In the genomic region with DNA sequence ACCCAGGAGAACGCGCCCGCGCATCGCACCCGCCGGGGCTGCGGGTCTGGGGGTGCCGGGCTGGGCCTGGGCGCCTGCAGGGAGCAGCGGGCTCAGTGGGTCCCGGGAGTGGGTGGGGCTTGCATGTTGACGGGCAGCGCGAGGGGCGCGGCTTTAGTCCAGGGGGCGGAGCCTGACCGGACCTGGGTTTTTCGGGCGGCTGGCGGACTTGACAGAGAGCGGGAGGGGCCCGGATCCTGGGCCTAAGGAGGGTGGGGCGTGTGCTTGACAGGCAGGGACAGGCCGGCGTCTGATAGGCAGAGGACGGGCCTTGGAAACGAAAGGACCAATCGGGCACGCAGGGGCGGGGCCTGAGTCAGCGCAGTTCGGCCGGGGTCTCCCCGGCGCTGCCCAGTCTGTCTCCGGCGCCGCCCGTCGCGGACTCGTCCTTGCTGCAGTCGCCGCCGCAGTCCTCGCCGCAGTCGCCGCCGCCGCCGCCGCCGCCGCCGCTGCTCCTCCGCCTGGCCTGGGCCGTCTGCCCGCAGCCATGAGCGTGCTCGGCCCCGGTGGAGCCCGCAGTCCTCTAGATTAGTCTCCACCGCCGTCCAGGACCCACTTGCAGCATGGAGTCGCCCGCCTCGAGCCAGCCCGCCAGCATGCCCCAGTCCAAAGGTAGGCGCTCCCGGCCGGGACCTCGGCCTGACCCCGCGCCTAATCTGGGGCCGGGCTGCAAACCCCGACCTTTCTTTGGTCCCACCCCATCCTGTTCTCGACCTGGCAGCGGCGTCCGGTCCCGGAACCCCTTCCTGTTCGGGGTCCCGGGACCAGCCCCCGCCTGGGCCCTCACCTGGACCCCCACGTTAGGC, we compare ENCODE assay signal across 1 cellular context.
TF ChIP-seq lines count a peak whose summit lies in the region.

A gene (plus strand): TSS at position 393 of the 845 bp plus-strand sequence. CDS start 210 bp downstream, at position 603.

TF ChIP-seq in HepG2, 621 proteins besides CTCF, POLR2A, EP300 and RAD21 (continued from another document and continues in another):
- TF ChIP-seq, protein P1, sequence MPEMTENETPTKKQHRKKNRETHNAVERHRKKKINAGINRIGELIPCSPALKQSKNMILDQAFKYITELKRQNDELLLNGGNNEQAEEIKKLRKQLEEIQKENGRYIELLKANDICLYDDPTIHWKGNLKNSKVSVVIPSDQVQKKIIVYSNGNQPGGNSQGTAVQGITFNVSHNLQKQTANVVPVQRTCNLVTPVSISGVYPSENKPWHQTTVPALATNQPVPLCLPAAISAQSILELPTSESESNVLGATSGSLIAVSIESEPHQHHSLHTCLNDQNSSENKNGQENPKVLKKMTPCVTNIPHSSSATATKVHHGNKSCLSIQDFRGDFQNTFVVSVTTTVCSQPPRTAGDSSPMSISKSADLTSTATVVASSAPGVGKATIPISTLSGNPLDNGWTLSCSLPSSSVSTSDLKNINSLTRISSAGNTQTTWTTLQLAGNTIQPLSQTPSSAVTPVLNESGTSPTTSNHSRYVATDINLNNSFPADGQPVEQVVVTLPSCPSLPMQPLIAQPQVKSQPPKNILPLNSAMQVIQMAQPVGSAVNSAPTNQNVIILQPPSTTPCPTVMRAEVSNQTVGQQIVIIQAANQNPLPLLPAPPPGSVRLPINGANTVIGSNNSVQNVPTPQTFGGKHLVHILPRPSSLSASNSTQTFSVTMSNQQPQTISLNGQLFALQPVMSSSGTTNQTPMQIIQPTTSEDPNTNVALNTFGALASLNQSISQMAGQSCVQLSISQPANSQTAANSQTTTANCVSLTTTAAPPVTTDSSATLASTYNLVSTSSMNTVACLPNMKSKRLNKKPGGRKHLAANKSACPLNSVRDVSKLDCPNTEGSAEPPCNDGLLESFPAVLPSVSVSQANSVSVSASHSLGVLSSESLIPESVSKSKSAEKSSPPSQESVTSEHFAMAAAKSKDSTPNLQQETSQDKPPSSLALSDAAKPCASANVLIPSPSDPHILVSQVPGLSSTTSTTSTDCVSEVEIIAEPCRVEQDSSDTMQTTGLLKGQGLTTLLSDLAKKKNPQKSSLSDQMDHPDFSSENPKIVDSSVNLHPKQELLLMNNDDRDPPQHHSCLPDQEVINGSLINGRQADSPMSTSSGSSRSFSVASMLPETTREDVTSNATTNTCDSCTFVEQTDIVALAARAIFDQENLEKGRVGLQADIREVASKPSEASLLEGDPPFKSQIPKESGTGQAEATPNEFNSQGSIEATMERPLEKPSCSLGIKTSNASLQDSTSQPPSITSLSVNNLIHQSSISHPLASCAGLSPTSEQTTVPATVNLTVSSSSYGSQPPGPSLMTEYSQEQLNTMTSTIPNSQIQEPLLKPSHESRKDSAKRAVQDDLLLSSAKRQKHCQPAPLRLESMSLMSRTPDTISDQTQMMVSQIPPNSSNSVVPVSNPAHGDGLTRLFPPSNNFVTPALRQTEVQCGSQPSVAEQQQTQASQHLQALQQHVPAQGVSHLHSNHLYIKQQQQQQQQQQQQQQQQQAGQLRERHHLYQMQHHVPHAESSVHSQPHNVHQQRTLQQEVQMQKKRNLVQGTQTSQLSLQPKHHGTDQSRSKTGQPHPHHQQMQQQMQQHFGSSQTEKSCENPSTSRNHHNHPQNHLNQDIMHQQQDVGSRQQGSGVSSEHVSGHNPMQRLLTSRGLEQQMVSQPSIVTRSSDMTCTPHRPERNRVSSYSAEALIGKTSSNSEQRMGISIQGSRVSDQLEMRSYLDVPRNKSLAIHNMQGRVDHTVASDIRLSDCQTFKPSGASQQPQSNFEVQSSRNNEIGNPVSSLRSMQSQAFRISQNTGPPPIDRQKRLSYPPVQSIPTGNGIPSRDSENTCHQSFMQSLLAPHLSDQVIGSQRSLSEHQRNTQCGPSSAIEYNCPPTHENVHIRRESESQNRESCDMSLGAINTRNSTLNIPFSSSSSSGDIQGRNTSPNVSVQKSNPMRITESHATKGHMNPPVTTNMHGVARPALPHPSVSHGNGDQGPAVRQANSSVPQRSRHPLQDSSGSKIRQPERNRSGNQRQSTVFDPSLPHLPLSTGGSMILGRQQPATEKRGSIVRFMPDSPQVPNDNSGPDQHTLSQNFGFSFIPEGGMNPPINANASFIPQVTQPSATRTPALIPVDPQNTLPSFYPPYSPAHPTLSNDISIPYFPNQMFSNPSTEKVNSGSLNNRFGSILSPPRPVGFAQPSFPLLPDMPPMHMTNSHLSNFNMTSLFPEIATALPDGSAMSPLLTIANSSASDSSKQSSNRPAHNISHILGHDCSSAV (CRISPR knock-in tag; IDR thresholded peaks at IDR 0.05; ENCODE audit: borderline replicate concordance), result no peak
- TF ChIP-seq CHD2 (IDR thresholded peaks at IDR 0.05; ENCODE audit: low read depth, low read length) (no peak), FOXM1 (CRISPR knock-in tag; IDR thresholded peaks at IDR 0.05) (no peak), ZNF75D (CRISPR knock-in tag; IDR thresholded peaks at IDR 0.05; ENCODE audit: borderline replicate concordance) (0 out of 2 replicates have a peak, but pooled peaks have one; percentile 66), TBX2 (CRISPR knock-in tag; IDR thresholded peaks at IDR 0.05; ENCODE audit: borderline replicate concordance) (no peak; the same call in 1 of the 2 replicates), MLLT10 (CRISPR knock-in tag; IDR thresholded peaks at IDR 0.05) (no peak), ZSCAN20 (CRISPR knock-in tag; IDR thresholded peaks at IDR 0.05; ENCODE audit: borderline replicate concordance) (no peak), ZNF773 (CRISPR knock-in tag; IDR thresholded peaks at IDR 0.05; ENCODE audit: borderline replicate concordance) (no peak; the same call in 1 of the 2 replicates), PAX8 (CRISPR knock-in tag; IDR thresholded peaks at IDR 0.05; ENCODE audit: borderline replicate concordance) (no peak), ZNF230 (CRISPR knock-in tag; IDR thresholded peaks at IDR 0.05) (no peak), ZNF143 (CRISPR knock-in tag; IDR thresholded peaks at IDR 0.05) (no peak), ZNF3 (CRISPR knock-in tag; IDR thresholded peaks at IDR 0.05) (no peak), REPIN1 (CRISPR knock-in tag; IDR thresholded peaks at IDR 0.05; ENCODE audit: borderline replicate concordance, low read depth) (no peak), ZFY (CRISPR knock-in tag; IDR thresholded peaks at IDR 0.05) (peak; percentile 84), XBP1 (CRISPR knock-in tag; IDR thresholded peaks at IDR 0.05) (no peak), RFXAP (CRISPR knock-in tag; IDR thresholded peaks at IDR 0.05; ENCODE audit: borderline replicate concordance) (peak; percentile 94), ZZZ3 (CRISPR knock-in tag; IDR thresholded peaks at IDR 0.05; ENCODE audit: borderline replicate concordance) (no peak), GFI1 (CRISPR knock-in tag; IDR thresholded peaks at IDR 0.05; ENCODE audit: borderline replicate concordance) (no peak), KLF12 (CRISPR knock-in tag; IDR thresholded peaks at IDR 0.05; ENCODE audit: borderline replicate concordance) (peak; percentile 54), NR3C1 (CRISPR knock-in tag; IDR thresholded peaks at IDR 0.05) (no peak), ZNF207 (IDR thresholded peaks at IDR 0.05; ENCODE audit: borderline replicate concordance) (no peak), POLR2AphosphoS5 (IDR thresholded peaks at IDR 0.05; ENCODE audit: low read depth, low read length) (peak; percentile 88), NFATC3 (CRISPR knock-in tag; IDR thresholded peaks at IDR 0.05) (no peak), ZSCAN25 (CRISPR knock-in tag; IDR thresholded peaks at IDR 0.05) (no peak), GLI4 (CRISPR knock-in tag; IDR thresholded peaks at IDR 0.05; ENCODE audit: borderline replicate concordance) (no peak; the same call in 1 of the 2 replicates), EZH2 (conservative IDR thresholded peaks at IDR 0.05; ENCODE audit: low read depth, low read length) (no peak), FOXA1 (IDR thresholded peaks at IDR 0.05) (no peak), FOXA1 (CRISPR knock-in tag; IDR thresholded peaks at IDR 0.05) (peak; percentile 64), ZNF709 (CRISPR knock-in tag; IDR thresholded peaks at IDR 0.05) (no peak; the same call in 1 of the 2 replicates), NKX3-1 (CRISPR knock-in tag; IDR thresholded peaks at IDR 0.05) (no peak), KMT2A (CRISPR knock-in tag; IDR thresholded peaks at IDR 0.05) (no peak; the same call in 1 of the 2 replicates)
- TF ChIP-seq, protein P2, sequence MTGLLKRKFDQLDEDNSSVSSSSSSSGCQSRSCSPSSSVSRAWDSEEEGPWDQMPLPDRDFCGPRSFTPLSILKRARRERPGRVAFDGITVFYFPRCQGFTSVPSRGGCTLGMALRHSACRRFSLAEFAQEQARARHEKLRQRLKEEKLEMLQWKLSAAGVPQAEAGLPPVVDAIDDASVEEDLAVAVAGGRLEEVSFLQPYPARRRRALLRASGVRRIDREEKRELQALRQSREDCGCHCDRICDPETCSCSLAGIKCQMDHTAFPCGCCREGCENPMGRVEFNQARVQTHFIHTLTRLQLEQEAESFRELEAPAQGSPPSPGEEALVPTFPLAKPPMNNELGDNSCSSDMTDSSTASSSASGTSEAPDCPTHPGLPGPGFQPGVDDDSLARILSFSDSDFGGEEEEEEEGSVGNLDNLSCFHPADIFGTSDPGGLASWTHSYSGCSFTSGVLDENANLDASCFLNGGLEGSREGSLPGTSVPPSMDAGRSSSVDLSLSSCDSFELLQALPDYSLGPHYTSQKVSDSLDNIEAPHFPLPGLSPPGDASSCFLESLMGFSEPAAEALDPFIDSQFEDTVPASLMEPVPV (CRISPR knock-in tag; IDR thresholded peaks at IDR 0.05), result no peak
- TF ChIP-seq, protein P3, sequence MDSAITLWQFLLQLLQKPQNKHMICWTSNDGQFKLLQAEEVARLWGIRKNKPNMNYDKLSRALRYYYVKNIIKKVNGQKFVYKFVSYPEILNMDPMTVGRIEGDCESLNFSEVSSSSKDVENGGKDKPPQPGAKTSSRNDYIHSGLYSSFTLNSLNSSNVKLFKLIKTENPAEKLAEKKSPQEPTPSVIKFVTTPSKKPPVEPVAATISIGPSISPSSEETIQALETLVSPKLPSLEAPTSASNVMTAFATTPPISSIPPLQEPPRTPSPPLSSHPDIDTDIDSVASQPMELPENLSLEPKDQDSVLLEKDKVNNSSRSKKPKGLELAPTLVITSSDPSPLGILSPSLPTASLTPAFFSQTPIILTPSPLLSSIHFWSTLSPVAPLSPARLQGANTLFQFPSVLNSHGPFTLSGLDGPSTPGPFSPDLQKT (CRISPR knock-in tag; IDR thresholded peaks at IDR 0.05; ENCODE audit: borderline replicate concordance), result no peak
- TF ChIP-seq, protein P4, sequence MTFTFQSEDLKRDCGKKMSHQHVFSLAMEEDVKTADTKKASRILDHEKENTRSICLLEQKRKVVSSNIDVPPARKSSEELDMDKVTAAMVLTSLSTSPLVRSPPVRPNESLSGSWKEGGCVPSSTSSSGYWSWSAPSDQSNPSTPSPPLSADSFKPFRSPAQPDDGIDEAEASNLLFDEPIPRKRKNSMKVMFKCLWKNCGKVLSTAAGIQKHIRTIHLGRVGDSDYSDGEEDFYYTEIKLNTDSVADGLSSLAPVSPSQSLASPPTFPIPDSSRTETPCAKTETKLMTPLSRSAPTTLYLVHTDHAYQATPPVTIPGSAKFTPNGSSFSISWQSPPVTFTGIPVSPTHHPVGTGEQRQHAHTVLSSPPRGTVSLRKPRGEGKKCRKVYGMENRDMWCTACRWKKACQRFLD (CRISPR knock-in tag; IDR thresholded peaks at IDR 0.05; ENCODE audit: borderline replicate concordance), result no peak
- TF ChIP-seq, protein P5, sequence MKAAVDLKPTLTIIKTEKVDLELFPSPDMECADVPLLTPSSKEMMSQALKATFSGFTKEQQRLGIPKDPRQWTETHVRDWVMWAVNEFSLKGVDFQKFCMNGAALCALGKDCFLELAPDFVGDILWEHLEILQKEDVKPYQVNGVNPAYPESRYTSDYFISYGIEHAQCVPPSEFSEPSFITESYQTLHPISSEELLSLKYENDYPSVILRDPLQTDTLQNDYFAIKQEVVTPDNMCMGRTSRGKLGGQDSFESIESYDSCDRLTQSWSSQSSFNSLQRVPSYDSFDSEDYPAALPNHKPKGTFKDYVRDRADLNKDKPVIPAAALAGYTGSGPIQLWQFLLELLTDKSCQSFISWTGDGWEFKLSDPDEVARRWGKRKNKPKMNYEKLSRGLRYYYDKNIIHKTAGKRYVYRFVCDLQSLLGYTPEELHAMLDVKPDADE (CRISPR knock-in tag; IDR thresholded peaks at IDR 0.05), result no peak
- TF ChIP-seq, protein P6, sequence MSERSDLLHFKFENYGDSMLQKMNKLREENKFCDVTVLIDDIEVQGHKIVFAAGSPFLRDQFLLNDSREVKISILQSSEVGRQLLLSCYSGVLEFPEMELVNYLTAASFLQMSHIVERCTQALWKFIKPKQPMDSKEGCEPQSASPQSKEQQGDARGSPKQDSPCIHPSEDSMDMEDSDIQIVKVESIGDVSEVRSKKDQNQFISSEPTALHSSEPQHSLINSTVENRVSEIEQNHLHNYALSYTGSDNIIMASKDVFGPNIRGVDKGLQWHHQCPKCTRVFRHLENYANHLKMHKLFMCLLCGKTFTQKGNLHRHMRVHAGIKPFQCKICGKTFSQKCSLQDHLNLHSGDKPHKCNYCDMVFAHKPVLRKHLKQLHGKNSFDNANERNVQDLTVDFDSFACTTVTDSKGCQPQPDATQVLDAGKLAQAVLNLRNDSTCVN (CRISPR knock-in tag; IDR thresholded peaks at IDR 0.05; ENCODE audit: borderline replicate concordance), result no peak; the same call in 1 of the 2 replicates
- TF ChIP-seq, protein P7, sequence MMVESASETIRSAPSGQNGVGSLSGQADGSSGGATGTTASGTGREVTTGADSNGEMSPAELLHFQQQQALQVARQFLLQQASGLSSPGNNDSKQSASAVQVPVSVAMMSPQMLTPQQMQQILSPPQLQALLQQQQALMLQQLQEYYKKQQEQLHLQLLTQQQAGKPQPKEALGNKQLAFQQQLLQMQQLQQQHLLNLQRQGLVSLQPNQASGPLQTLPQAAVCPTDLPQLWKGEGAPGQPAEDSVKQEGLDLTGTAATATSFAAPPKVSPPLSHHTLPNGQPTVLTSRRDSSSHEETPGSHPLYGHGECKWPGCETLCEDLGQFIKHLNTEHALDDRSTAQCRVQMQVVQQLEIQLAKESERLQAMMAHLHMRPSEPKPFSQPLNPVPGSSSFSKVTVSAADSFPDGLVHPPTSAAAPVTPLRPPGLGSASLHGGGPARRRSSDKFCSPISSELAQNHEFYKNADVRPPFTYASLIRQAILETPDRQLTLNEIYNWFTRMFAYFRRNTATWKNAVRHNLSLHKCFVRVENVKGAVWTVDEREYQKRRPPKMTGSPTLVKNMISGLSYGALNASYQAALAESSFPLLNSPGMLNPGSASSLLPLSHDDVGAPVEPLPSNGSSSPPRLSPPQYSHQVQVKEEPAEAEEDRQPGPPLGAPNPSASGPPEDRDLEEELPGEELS (CRISPR knock-in tag; IDR thresholded peaks at IDR 0.05), result no peak
- TF ChIP-seq, protein P8, sequence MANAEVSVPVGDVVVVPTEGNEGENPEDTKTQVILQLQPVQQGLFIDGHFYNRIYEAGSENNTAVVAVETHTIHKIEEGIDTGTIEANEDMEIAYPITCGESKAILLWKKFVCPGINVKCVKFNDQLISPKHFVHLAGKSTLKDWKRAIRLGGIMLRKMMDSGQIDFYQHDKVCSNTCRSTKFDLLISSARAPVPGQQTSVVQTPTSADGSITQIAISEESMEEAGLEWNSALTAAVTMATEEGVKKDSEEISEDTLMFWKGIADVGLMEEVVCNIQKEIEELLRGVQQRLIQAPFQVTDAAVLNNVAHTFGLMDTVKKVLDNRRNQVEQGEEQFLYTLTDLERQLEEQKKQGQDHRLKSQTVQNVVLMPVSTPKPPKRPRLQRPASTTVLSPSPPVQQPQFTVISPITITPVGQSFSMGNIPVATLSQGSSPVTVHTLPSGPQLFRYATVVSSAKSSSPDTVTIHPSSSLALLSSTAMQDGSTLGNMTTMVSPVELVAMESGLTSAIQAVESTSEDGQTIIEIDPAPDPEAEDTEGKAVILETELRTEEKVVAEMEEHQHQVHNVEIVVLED (CRISPR knock-in tag; IDR thresholded peaks at IDR 0.05; ENCODE audit: borderline replicate concordance), result no peak
